Comparison of ENCODE assay signal across 24 cellular contexts in genomic region chr3:115398481-115398880, GRCh38.
A peak's percentile ranks its signal among the peaks of the same experiment; 100 is the strongest.
DNase-seq lines count a peak whose midpoint lies in the region; FAIRE-seq and TF ChIP-seq lines count a peak whose summit lies in the region.
"Had no signal": no experiment of that assay in that cellular context is flagged by ENCODE, and none has a peak within 500 bp of the region (broad histone marks: within the 10 kb centered on the region; RNA-seq: fewer than 3 reads in every experiment).

No MANE protein-coding gene starts in this region.

- H2AFZ ChIP-seq in astrocyte (ENCODE audit: low read depth, low read length) (no peak overlapping the region), osteoblast (ENCODE audit: low read length) (no peak overlapping the region)

- no peaks in the 10 kb centered on the region for H3K9me3 ChIP-seq in BE2C
- H3K9me3 ChIP-seq in astrocyte (ENCODE audit: insufficient read depth, low read depth, low read length), result no peaks in the 10 kb centered on the region
- H3K9me3 ChIP-seq in osteoblast (ENCODE audit: low read depth, low read length), result no peaks in the 10 kb centered on the region
- H3K9me3 ChIP-seq in ovary, result no peaks in the 10 kb centered on the region
- H3K9me3 ChIP-seq: BLaER1 treated with 17β-estradiol and CSF1 and Interleukin-3, amounts not matched to agents 10 nM and 100 nM had no signal

- DNase-seq in BE2C (peak; percentile 17), SK-N-DZ (ENCODE audit: low spot score) (peak; percentile 91), astrocyte (ENCODE audit: low read depth) (no peak), osteoblast (ENCODE audit: insufficient read length, low spot score, missing footprints) (no peak), NCI-H69 (lab: John Stamatoyannopoulos, UW) (no peak), NCI-H1417 treated with DMSO at 0.1 percent for 48 hours (lab: John Stamatoyannopoulos, UW) (no peak), ovary (no peak)
- DNase-seq: 8988T; ACHN; CD4-positive, alpha-beta T cell; CD8-positive, alpha-beta T cell; DMS 273 treated with DMSO at 0.1 percent for 48 hours; DMS153; DMS53; DMS79; DND-41; EL; GDM1 had no signal

- 92 to 97% (median 96%) methylated on average over 4 of the region's 4 CpGs for WGBS in ovary, 3 donors

- H3K79me2 ChIP-seq in astrocyte (ENCODE audit: insufficient read depth, low read length) (no peaks in the 10 kb centered on the region), osteoblast (ENCODE audit: insufficient read depth, low read length) (no peaks in the 10 kb centered on the region)

- H3K4me2 ChIP-seq in astrocyte (ENCODE audit: low read length), result no peak overlapping the region
- H3K4me2 ChIP-seq in osteoblast (ENCODE audit: insufficient read depth, low read length), result no peak overlapping the region
- H3K4me2 ChIP-seq: BLaER1 treated with 17β-estradiol and CSF1 and Interleukin-3, amounts not matched to agents 10 nM and 100 nM had no signal

- TF ChIP-seq EP300 in ovary (IDR thresholded peaks at IDR 0.05), result no peak

- H3K27ac Mint-ChIP-seq in astrocyte (ENCODE audit: unreplicated experiment), result no peak overlapping the region
- H3K27ac Mint-ChIP-seq: CD4-positive, alpha-beta T cell; CD8-positive, alpha-beta T cell had no signal

- no peaks in the 10 kb centered on the region for H3K27me3 Mint-ChIP-seq in astrocyte (ENCODE audit: low read depth, unreplicated experiment)
- H3K27me3 Mint-ChIP-seq: CD4-positive, alpha-beta T cell had no signal

- intact Hi-C loops in ovary (cut with DNase I), result loop anchor here in 1 of 4 donors (10.0 kb wide), 1 partner anchor 154 kb away; no protein-coding TSS in a partner anchor

- H3K4me1 ChIP-seq in BE2C (peaks cover 50% of the 10 kb centered on the region), astrocyte (ENCODE audit: insufficient read depth, low read length) (peaks cover 42% of the 10 kb centered on the region), osteoblast (ENCODE audit: insufficient read depth, low read length) (peaks cover 45% of the 10 kb centered on the region), ovary (ENCODE audit: insufficient read depth) (peaks cover 5% of the 10 kb centered on the region)
- H3K4me1 ChIP-seq: BLaER1 treated with 17β-estradiol and CSF1 and Interleukin-3, amounts not matched to agents 10 nM and 100 nM had no signal

- H3K4me3 Mint-ChIP-seq in astrocyte (ENCODE audit: unreplicated experiment), result no peak overlapping the region
- H3K4me3 Mint-ChIP-seq: CD4-positive, alpha-beta T cell; CD8-positive, alpha-beta T cell had no signal

- H3K27ac ChIP-seq in astrocyte (ENCODE audit: low read depth, low read length), result peak overlapping the region; percentile 79
- peak overlapping the region; percentile 38 for H3K27ac ChIP-seq in osteoblast (ENCODE audit: low read depth, low read length)
- no peak overlapping the region for H3K27ac ChIP-seq in ovary
- H3K27ac ChIP-seq: BLaER1 treated with 17β-estradiol and CSF1 and Interleukin-3, amounts not matched to agents 10 nM and 100 nM; C4-2B had no signal

- no peak overlapping the region for H3K9ac ChIP-seq in astrocyte (ENCODE audit: low read length)
- H3K9ac ChIP-seq: BLaER1 treated with 17β-estradiol and CSF1 and Interleukin-3, amounts not matched to agents 10 nM and 100 nM had no signal

- H3K27me3 ChIP-seq in BE2C (no peaks in the 10 kb centered on the region), astrocyte (ENCODE audit: insufficient read depth, low read length) (no peaks in the 10 kb centered on the region), osteoblast (ENCODE audit: insufficient read depth, low read length) (no peaks in the 10 kb centered on the region), ovary (no peaks in the 10 kb centered on the region)
- H3K27me3 ChIP-seq: BLaER1 treated with 17β-estradiol and CSF1 and Interleukin-3, amounts not matched to agents 10 nM and 100 nM had no signal

- H4K20me1 ChIP-seq in astrocyte (ENCODE audit: insufficient read depth, low read length) (no peaks in the 10 kb centered on the region), osteoblast (ENCODE audit: insufficient read depth, low read length) (no peaks in the 10 kb centered on the region)
- H4K20me1 ChIP-seq: BLaER1 treated with 17β-estradiol and CSF1 and Interleukin-3, amounts not matched to agents 10 nM and 100 nM had no signal

- TF ChIP-seq CTCF in BE2C (IDR thresholded peaks at IDR 0.05; ENCODE audit: low read depth, low read length) (no peak), astrocyte (IDR thresholded peaks at IDR 0.05; ENCODE audit: insufficient read depth, low read depth, low read length) (no peak), osteoblast (IDR thresholded peaks at IDR 0.05; ENCODE audit: extremely low read depth, low read depth, low read length) (no peak), ovary (IDR thresholded peaks at IDR 0.05) (no peak)

- no peak for TF ChIP-seq POLR2A in ovary (IDR thresholded peaks at IDR 0.05)

- H3K9me3 Mint-ChIP-seq in astrocyte (ENCODE audit: unreplicated experiment), result no peaks in the 10 kb centered on the region
- H3K9me3 Mint-ChIP-seq: CD4-positive, alpha-beta T cell; CD8-positive, alpha-beta T cell had no signal

- peaks cover 31% of the 10 kb centered on the region for H3K4me1 Mint-ChIP-seq in astrocyte (ENCODE audit: low read depth, unreplicated experiment)

- H3K36me3 ChIP-seq in BE2C (no peaks in the 10 kb centered on the region), astrocyte (ENCODE audit: insufficient read depth, low read length) (no peaks in the 10 kb centered on the region), osteoblast (ENCODE audit: insufficient read depth, low read length) (no peaks in the 10 kb centered on the region), ovary (no peaks in the 10 kb centered on the region)
- H3K36me3 ChIP-seq: BLaER1 treated with 17β-estradiol and CSF1 and Interleukin-3, amounts not matched to agents 10 nM and 100 nM had no signal

- H3K4me3 ChIP-seq in BE2C (ENCODE audit: low read depth, low read length) (no peak overlapping the region), astrocyte (ENCODE audit: insufficient read depth, low read depth, low read length) (no peak overlapping the region), osteoblast (ENCODE audit: insufficient read depth, low read length) (no peak overlapping the region), ovary (no peak overlapping the region)
- H3K4me3 ChIP-seq: BLaER1 treated with 17β-estradiol and CSF1 and Interleukin-3, amounts not matched to agents 10 nM and 100 nM; GM12878 had no signal

- no peaks in the 10 kb centered on the region for H3K36me3 Mint-ChIP-seq in astrocyte (ENCODE audit: low read depth, unreplicated experiment)
- H3K36me3 Mint-ChIP-seq: CD8-positive, alpha-beta T cell had no signal

- FAIRE-seq in astrocyte (lab: Jason Lieb, UNC), result no peak
- FAIRE-seq: A204.1, GM12878, GM12892, GM19239 had no signal

Comparison
In these comparisons a context has a peak if more than half of its experiments do, and no peak if none do; other contexts are left out.
1. DNase-seq: peak in BE2C (single experiment) and SK-N-DZ (single experiment); none in astrocyte (single experiment), osteoblast (single experiment), NCI-H69 (single experiment), NCI-H1417 treated with DMSO at 0.1 percent for 48 hours (single experiment) and ovary (0 of 5).
2. H3K27ac ChIP-seq: peak in astrocyte (single experiment) and osteoblast (single experiment); none in ovary (0 of 2).